ENCODE assay signal across 8 cellular contexts in genomic region chr2:101223814-101224231, GRCh38. TPM values are rescaled to one million over a fixed set of nuclear protein-coding genes. Genes with fewer than 3 reads are reported as not detected.
A peak's percentile ranks its signal among the peaks of the same experiment; 100 is the strongest.
DNase-seq lines count a peak whose midpoint lies in the region; ATAC-seq and TF ChIP-seq lines count a peak whose summit lies in the region.

No MANE protein-coding gene starts in this region.

- CTCF ChIA-PET in RWPE1 (lab: Yijun Ruan, JAX), result interaction anchor here (0.5 to 0.7 kb wide), 3 partner anchors 62 to 532 kb away, joined by 3 to 4 read pairs (median 3); no protein-coding TSS in a partner anchor

- no peak for TF ChIP-seq CTCF in GM13977 (IDR thresholded peaks at IDR 0.05; ENCODE audit: extremely low read depth, insufficient read depth, missing control alignments)
- no peak for TF ChIP-seq CTCF in NB4 (IDR thresholded peaks at IDR 0.05; ENCODE audit: low read depth, low read length)
- no peak for TF ChIP-seq CTCF in lower leg skin (IDR thresholded peaks at IDR 0.05)
- no peak for TF ChIP-seq CTCF in RWPE1 (conservative IDR thresholded peaks at IDR 0.05; ENCODE audit: low read depth)

- POLR2A ChIA-PET in RWPE1 (lab: Yijun Ruan, JAX; ENCODE audit: low non-redundant PET), result no interaction called here

- in situ Hi-C loops in GM13977 (cut with MboI; ENCODE audit: low pct_unique_long_range_greater_than_20kb, low sequenced_read_pairs, unreplicated experiment), result no loop called here

- DNase-seq in GM13977 (ENCODE audit: low spot score) (peak; percentile 44), NB4 (ENCODE audit: low read depth) (peak; percentile 98), activated T-cell treated with anti-CD3 and anti-CD28 coated beads for 24 hours (ENCODE audit: low read depth) (peak; percentile 21), lower leg skin (ENCODE audit: low spot score in 2 of 2) (no peak), RWPE1 (ENCODE audit: low spot score) (no peak), left lobe of liver (ENCODE audit: low spot score) (no peak)
- peak; percentile 21 to 43 for DNase-seq in stimulated activated CD4-positive, alpha-beta T cell treated with anti-CD3 and anti-CD28 coated beads, Interleukin-2, amount 100 ng/mL, for 24 hours

- ATAC-seq in HG02610 (IDR thresholded peaks at IDR 0.05; ENCODE audit: unreplicated experiment) (peak; percentile 97), left lobe of liver (no peak)

- WGBS in lower leg skin, 2 donors, result 59 to 60% methylated on average over 7 of the region's 7 CpGs

- no peak for TF ChIP-seq POLR2A in NB4 (IDR thresholded peaks at IDR 0.05; ENCODE audit: extremely low read depth, insufficient read length)
- TF ChIP-seq POLR2A in lower leg skin (IDR thresholded peaks at IDR 0.05), result no peak

- intact Hi-C loops in lower leg skin (cut with DNase I; ENCODE audit: low total_unique reads), result no loop called here

- H3K4me3 ChIP-seq in NB4 (ENCODE audit: low read depth, low read length), result no peak overlapping the region
- H3K4me3 ChIP-seq in lower leg skin (ENCODE audit: low read depth, poor library complexity, severe bottlenecking), result no peak overlapping the region

- H3K27ac ChIP-seq in RWPE1, result no peak overlapping the region

RNA-seq across cellular contexts. Expression of gene CNOT11, which starts 28.9 kb away (rescaled TPM):
- 10 to 100 TPM; 26.1 to 32.1 (median 28.7) TPM for total RNA-seq in lower leg skin
- total RNA-seq in left lobe of liver, result 17.8 TPM

Comparison
In these comparisons a context has a peak if more than half of its experiments do, and no peak if none do; other contexts are left out.
1. DNase-seq: peak in GM13977 (single experiment), NB4 (single experiment), activated T-cell treated with anti-CD3 and anti-CD28 coated beads for 24 hours (single experiment) and stimulated activated CD4-positive, alpha-beta T cell treated with anti-CD3 and anti-CD28 coated beads, Interleukin-2, amount 100 ng/mL, for 24 hours (2 of 2); none in lower leg skin (0 of 2), RWPE1 (single experiment) and left lobe of liver (single experiment).